ENCODE assay signal across 8 cellular contexts in genomic region chrX:16695079-16695676, GRCh38. TPM values are rescaled to one million over a fixed set of nuclear protein-coding genes. Genes with fewer than 3 reads are reported as not detected.
A peak's percentile ranks its signal among the peaks of the same experiment; 100 is the strongest.
DNase-seq lines count a peak whose midpoint lies in the region; ATAC-seq, FAIRE-seq and TF ChIP-seq lines count a peak whose summit lies in the region.

No MANE protein-coding gene starts in this region.

- H3K27ac ChIP-seq in OCI-LY1 (ENCODE audit: low read depth, low read length, poor library complexity, severe bottlenecking), result no peak overlapping the region
- no peak overlapping the region for H3K27ac ChIP-seq in pancreas

- H3K4me3 ChIP-seq in OCI-LY1 (ENCODE audit: low read depth, low read length, poor library complexity, severe bottlenecking), result no peak overlapping the region
- no peak overlapping the region for H3K4me3 ChIP-seq in fibroblast of pulmonary artery (replicated peaks; ENCODE audit: low read depth, low read length)
- no peak overlapping the region for H3K4me3 ChIP-seq in pancreas

- H3F3A ChIP-seq in OCI-LY1 (ENCODE audit: insufficient read depth, low read length), result no peaks in the 10 kb centered on the region

- peak; percentile 66 for DNase-seq in DMS53 (lab: John Stamatoyannopoulos, UW)
- DNase-seq in H4 (ENCODE audit: low spot score), result peak; percentile 27
- DNase-seq in activated T-cell treated with anti-CD3 and anti-CD28 coated beads, Interleukin-2, amount 50 U/mL, for 48 hours, result peak; percentile 81 to 84
- DNase-seq in fibroblast of pulmonary artery (ENCODE audit: low read depth), result peak; percentile 62
- peak in 3 of 6 donors; percentile 57 to 86 (median 67) for DNase-seq in pancreas
- no peak for DNase-seq in DMS79 treated with DMSO at 0.1 percent for 48 hours (lab: John Stamatoyannopoulos, UW)

- H3K9me2 ChIP-seq in OCI-LY1 (ENCODE audit: low read depth, low read length), result no peaks in the 10 kb centered on the region

- 39% methylated on average over 10 of the region's 10 CpGs for WGBS in pancreas, 2 donors

- intact Hi-C loops in pancreas (cut with DNase I), result no loop called here

- H3K36me3 ChIP-seq in OCI-LY1 (ENCODE audit: insufficient read depth, low read length) (peaks cover 72% of the 10 kb centered on the region), pancreas (peaks cover 0 to 9% (median 0%) of the 10 kb centered on the region in 3 donors)

- FAIRE-seq in pancreas (lab: Jason Lieb, UNC), result peak; percentile 83

- H3K79me2 ChIP-seq in OCI-LY1 (ENCODE audit: insufficient read depth, low read length), result no peaks in the 10 kb centered on the region

- H3K4me1 ChIP-seq in OCI-LY1 (ENCODE audit: insufficient read depth, low read length, severe bottlenecking), result peaks cover 9% of the 10 kb centered on the region
- no peaks in the 10 kb centered on the region for H3K4me1 ChIP-seq in pancreas

- H3K9ac ChIP-seq in OCI-LY1 (ENCODE audit: low read length), result no peak overlapping the region

- H3K9me3 ChIP-seq in OCI-LY1 (ENCODE audit: low read length) (no peaks in the 10 kb centered on the region), pancreas (no peaks in the 10 kb centered on the region)

- H3K27me3 ChIP-seq in OCI-LY1 (ENCODE audit: insufficient read depth, low read length) (no peaks in the 10 kb centered on the region), pancreas (no peaks in the 10 kb centered on the region)

- ATAC-seq in pancreas (peak; percentile 56 to 82 (median 81)), HG03378 (IDR thresholded peaks at IDR 0.05; ENCODE audit: unreplicated experiment) (no peak)

- peak; percentile 66 for TF ChIP-seq CTCF in OCI-LY1 (IDR thresholded peaks at IDR 0.05; ENCODE audit: low read length)
- peak; percentile 72 for TF ChIP-seq CTCF in fibroblast of pulmonary artery (IDR thresholded peaks at IDR 0.05; ENCODE audit: low read length, missing control alignments)
- TF ChIP-seq CTCF in pancreas (IDR thresholded peaks at IDR 0.05), result peak; percentile 85 to 94 (median 92)

- H3K4me2 ChIP-seq in OCI-LY1 (ENCODE audit: low read length), result no peak overlapping the region

- H2AFZ ChIP-seq in OCI-LY1 (ENCODE audit: low read length), result no peak overlapping the region

- H4K20me1 ChIP-seq in OCI-LY1 (ENCODE audit: insufficient read depth, low read length), result no peaks in the 10 kb centered on the region

RNA-seq across cellular contexts. Expression of gene CTPS2, which starts 17.3 kb away (rescaled TPM):
- total RNA-seq in H4 (2014; rRNA removed; shearing (Covaris generic)), result 5.7 and 5.8 TPM in 2 replicates
- 10 to 100 TPM in 1 of 6 donors, 1 to 10 TPM in 5; 5.7 to 13.3 (median 8.5) TPM for total RNA-seq in pancreas
- 10 to 100 TPM; 10.1 to 11.5 TPM for polyA plus RNA-seq in pancreas

RNA-seq across cellular contexts. Expression of gene SYAP1, which starts 24.2 kb away (rescaled TPM):
- 17.0 and 21.3 TPM in 2 replicates for total RNA-seq in H4 (2014; rRNA removed; shearing (Covaris generic))
- total RNA-seq in pancreas, result 10 to 100 TPM in 5 of 6 donors, 1 to 10 TPM in 1; 9.1 to 21.5 (median 14.0) TPM
- polyA plus RNA-seq in pancreas, result 1 to 10 TPM; 6.4 to 9.3 TPM

RNA-seq across cellular contexts. Expression of gene S100G, which starts 45.2 kb away (rescaled TPM):
- not detected in 2 replicates for total RNA-seq in H4 (2014; rRNA removed; shearing (Covaris generic))
- total RNA-seq in pancreas, result not detected
- polyA plus RNA-seq in pancreas, result not detected
